In the genomic region with DNA sequence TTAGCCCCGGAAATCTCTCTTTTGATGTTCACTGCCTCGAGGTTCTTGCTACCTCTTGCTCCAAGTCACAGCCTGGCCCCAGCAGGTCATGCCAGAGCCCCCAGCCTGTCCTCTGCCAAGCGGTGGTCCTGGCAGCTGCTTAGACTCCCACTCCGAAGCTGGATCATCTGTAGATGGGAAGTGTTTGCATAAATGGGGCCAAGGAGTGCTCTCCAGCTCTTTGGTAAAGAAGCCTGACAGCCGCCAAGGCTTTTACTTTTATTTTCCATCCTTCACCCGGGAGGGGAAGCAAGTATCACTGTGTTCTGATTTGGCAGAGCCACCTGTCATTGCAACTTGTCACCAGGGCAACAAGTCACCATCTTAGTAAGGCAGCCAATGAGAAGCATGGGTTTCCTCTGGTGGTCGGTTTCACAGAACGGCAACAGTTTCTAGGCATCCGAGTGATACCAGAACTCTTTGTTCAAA, we compare ENCODE assay signal across 10 cellular contexts. TPM values are rescaled to one million over a fixed set of nuclear protein-coding genes. Genes with fewer than 3 reads are reported as not detected.
DNase-seq lines count a peak whose midpoint lies in the region; ATAC-seq, FAIRE-seq and TF ChIP-seq lines count a peak whose summit lies in the region.
"Had no signal": no experiment of that assay in that cellular context is flagged by ENCODE, and none has a peak within 500 bp of the region (broad histone marks: within the 10 kb centered on the region; RNA-seq: fewer than 3 reads in every experiment).

No MANE protein-coding gene starts in this region.

- ATAC-seq in HG02973 (IDR thresholded peaks at IDR 0.05; ENCODE audit: unreplicated experiment) = peak; percentile 77
- peak; percentile 76 to 80 for ATAC-seq in natural killer cell treated with Interleukin-12 subunit alpha and Interleukin-12 subunit beta and Interleukin-15 and Interleukin-18, amount 100 ng/mL, for 72 hours
- ATAC-seq: Panc1 had no signal

- POLR2A ChIA-PET in activated CD4-positive, alpha-beta T cell treated with anti-CD3 and anti-CD28 coated beads, Interleukin-2, amount 10 ng/mL, durations not matched to agents 7 days and 5 days (lab: Charles Lee) = no interaction called here

- H3K4me1 Mint-ChIP-seq in activated CD4-positive, alpha-beta T cell treated with anti-CD3 and anti-CD28 coated beads, Interleukin-2, amount 10 ng/mL, durations not matched to agents 7 days and 5 days = peaks cover 23% of the 10 kb centered on the region
- H3K4me1 Mint-ChIP-seq in natural killer cell treated with Interleukin-12 subunit alpha and Interleukin-12 subunit beta and Interleukin-15 and Interleukin-18, amount 100 ng/mL, for 72 hours (ENCODE audit: low read depth in 2 of 2) = peaks cover 0 to 15% of the 10 kb centered on the region in 2 donors

- TF ChIP-seq POLR2A in prostate gland (IDR thresholded peaks at IDR 0.05) = no peak

- H3K9me3 ChIP-seq in prostate gland = no peaks in the 10 kb centered on the region

- peak in 2 of 3 experiments; percentile 23 to 76 for DNase-seq in NCI-H1417 (lab: John Stamatoyannopoulos, UW)
- no peak for DNase-seq in NCI-H1417 treated with DMSO at 0.1 percent for 48 hours (lab: John Stamatoyannopoulos, UW)
- DNase-seq in activated CD4-positive, alpha-beta T cell treated with anti-CD3 and anti-CD28 coated beads, Interleukin-2, amount 10 ng/mL, durations not matched to agents 7 days and 5 days = peak; percentile 74
- DNase-seq in natural killer cell treated with Interleukin-12 subunit alpha and Interleukin-12 subunit beta and Interleukin-15 and Interleukin-18, amount 100 ng/mL, for 72 hours (ENCODE audit: low spot score) = no peak
- DNase-seq in prostate gland (ENCODE audit: low spot score) = no peak
- no peak for DNase-seq in frontal cortex (ENCODE audit: low spot score in 2 of 2)
- no peak for DNase-seq in NCI-H146 treated with DMSO at 0.1 percent for 48 hours (lab: John Stamatoyannopoulos, UW; ENCODE audit: unreplicated experiment)

- 30% methylated on average over 9 of the region's 9 CpGs for WGBS in prostate gland

- peak overlapping the region; percentile 87 for H3K27ac Mint-ChIP-seq in activated CD4-positive, alpha-beta T cell treated with anti-CD3 and anti-CD28 coated beads, Interleukin-2, amount 10 ng/mL, durations not matched to agents 7 days and 5 days
- H3K27ac Mint-ChIP-seq in natural killer cell treated with Interleukin-12 subunit alpha and Interleukin-12 subunit beta and Interleukin-15 and Interleukin-18, amount 100 ng/mL, for 72 hours = no peak overlapping the region

- intact Hi-C loops in prostate gland (cut with DNase I) = loop anchor here (10.0 kb wide), 1 partner anchor 137 kb away; no protein-coding TSS in a partner anchor

- H3K36me3 Mint-ChIP-seq in activated CD4-positive, alpha-beta T cell treated with anti-CD3 and anti-CD28 coated beads, Interleukin-2, amount 10 ng/mL, durations not matched to agents 7 days and 5 days (ENCODE audit: low read depth) = no peaks in the 10 kb centered on the region
- no peaks in the 10 kb centered on the region for H3K36me3 Mint-ChIP-seq in natural killer cell treated with Interleukin-12 subunit alpha and Interleukin-12 subunit beta and Interleukin-15 and Interleukin-18, amount 100 ng/mL, for 72 hours

- FAIRE-seq in frontal cortex (lab: Jason Lieb, UNC) = no peak
- FAIRE-seq: A204.1 had no signal

- H3K27me3 Mint-ChIP-seq in activated CD4-positive, alpha-beta T cell treated with anti-CD3 and anti-CD28 coated beads, Interleukin-2, amount 10 ng/mL, durations not matched to agents 7 days and 5 days = no peaks in the 10 kb centered on the region
- no peaks in the 10 kb centered on the region for H3K27me3 Mint-ChIP-seq in natural killer cell treated with Interleukin-12 subunit alpha and Interleukin-12 subunit beta and Interleukin-15 and Interleukin-18, amount 100 ng/mL, for 72 hours

- H3K27ac ChIP-seq in prostate gland = no peak overlapping the region

- CTCF ChIA-PET in activated CD4-positive, alpha-beta T cell treated with anti-CD3 and anti-CD28 coated beads, Interleukin-2, amount 10 ng/mL, durations not matched to agents 7 days and 5 days (lab: Charles Lee) = interaction anchor here (1.6 to 1.7 kb wide), 2 partner anchors 22 to 90 kb away, joined by 3 to 5 read pairs; a partner anchor contains a TSS

- no peaks in the 10 kb centered on the region for H3K9me3 Mint-ChIP-seq in activated CD4-positive, alpha-beta T cell treated with anti-CD3 and anti-CD28 coated beads, Interleukin-2, amount 10 ng/mL, durations not matched to agents 7 days and 5 days
- H3K9me3 Mint-ChIP-seq in natural killer cell treated with Interleukin-12 subunit alpha and Interleukin-12 subunit beta and Interleukin-15 and Interleukin-18, amount 100 ng/mL, for 72 hours = no peaks in the 10 kb centered on the region

- no peaks in the 10 kb centered on the region for H3K4me1 ChIP-seq in prostate gland (replicated peaks)

- no peaks in the 10 kb centered on the region for H3K27me3 ChIP-seq in prostate gland (replicated peaks; ENCODE audit: insufficient read depth)

- H3K36me3 ChIP-seq in prostate gland = no peaks in the 10 kb centered on the region

- TF ChIP-seq CTCF in prostate gland (IDR thresholded peaks at IDR 0.05) = no peak

- peak overlapping the region; percentile 71 for H3K4me3 Mint-ChIP-seq in activated CD4-positive, alpha-beta T cell treated with anti-CD3 and anti-CD28 coated beads, Interleukin-2, amount 10 ng/mL, durations not matched to agents 7 days and 5 days
- peak overlapping the region; percentile 41 for H3K4me3 Mint-ChIP-seq in natural killer cell treated with Interleukin-12 subunit alpha and Interleukin-12 subunit beta and Interleukin-15 and Interleukin-18, amount 100 ng/mL, for 72 hours

- H3K4me3 ChIP-seq in prostate gland = no peak overlapping the region

RNA-seq across cellular contexts. Expression of a gene that starts 10.6 kb away (rescaled TPM):
- total RNA-seq in activated CD4-positive, alpha-beta T cell treated with anti-CD3 and anti-CD28 coated beads, Interleukin-2, amount 10 ng/mL, durations not matched to agents 7 days and 5 days = not detected
- not detected for total RNA-seq in natural killer cell treated with Interleukin-12 subunit alpha and Interleukin-12 subunit beta and Interleukin-15 and Interleukin-18, amount 100 ng/mL, for 72 hours
- total RNA-seq in prostate gland (not detected), frontal cortex (not detected)

RNA-seq across cellular contexts. Expression of a gene that starts 18.6 kb away (rescaled TPM):
- not detected for total RNA-seq in activated CD4-positive, alpha-beta T cell treated with anti-CD3 and anti-CD28 coated beads, Interleukin-2, amount 10 ng/mL, durations not matched to agents 7 days and 5 days
- total RNA-seq in natural killer cell treated with Interleukin-12 subunit alpha and Interleukin-12 subunit beta and Interleukin-15 and Interleukin-18, amount 100 ng/mL, for 72 hours = not detected
- total RNA-seq in prostate gland = under 1 TPM in 1 of 2 donors, not detected in 1; 0.28 TPM
- total RNA-seq in frontal cortex = not detected

RNA-seq across cellular contexts. Expression of a gene that starts 21.3 kb away (rescaled TPM):
- total RNA-seq in activated CD4-positive, alpha-beta T cell treated with anti-CD3 and anti-CD28 coated beads, Interleukin-2, amount 10 ng/mL, durations not matched to agents 7 days and 5 days = 100 to 1,000 TPM; 131 to 158 TPM
- 100 to 1,000 TPM; 233 to 247 TPM for total RNA-seq in natural killer cell treated with Interleukin-12 subunit alpha and Interleukin-12 subunit beta and Interleukin-15 and Interleukin-18, amount 100 ng/mL, for 72 hours
- 100 to 1,000 TPM in 1 of 2 donors, 10 to 100 TPM in 1; 83.1 to 128 TPM for total RNA-seq in prostate gland
- total RNA-seq in frontal cortex = 2.4 TPM

RNA-seq across cellular contexts. Expression of a gene that starts 22.4 kb away (rescaled TPM):
- 100 to 1,000 TPM; 105 to 106 TPM for total RNA-seq in activated CD4-positive, alpha-beta T cell treated with anti-CD3 and anti-CD28 coated beads, Interleukin-2, amount 10 ng/mL, durations not matched to agents 7 days and 5 days
- 10 to 100 TPM; 57.9 to 75.7 TPM for total RNA-seq in natural killer cell treated with Interleukin-12 subunit alpha and Interleukin-12 subunit beta and Interleukin-15 and Interleukin-18, amount 100 ng/mL, for 72 hours
- total RNA-seq in prostate gland (100 to 1,000 TPM; 105 to 150 TPM), frontal cortex (15.5 TPM)

RNA-seq across cellular contexts. Expression of a gene that starts 24.7 kb away (rescaled TPM):
- total RNA-seq in activated CD4-positive, alpha-beta T cell treated with anti-CD3 and anti-CD28 coated beads, Interleukin-2, amount 10 ng/mL, durations not matched to agents 7 days and 5 days = 1 to 10 TPM in 1 of 2 experiments, under 1 TPM in 1; 0.82 to 1.2 TPM
- 1 to 10 TPM; 1.2 to 1.5 TPM for total RNA-seq in natural killer cell treated with Interleukin-12 subunit alpha and Interleukin-12 subunit beta and Interleukin-15 and Interleukin-18, amount 100 ng/mL, for 72 hours
- total RNA-seq in prostate gland (10 to 100 TPM in 1 of 2 donors, 1 to 10 TPM in 1; 1.8 to 10.2 TPM), frontal cortex (not detected)

Comparison
In these comparisons a context has a peak if more than half of its experiments do, and no peak if none do; other contexts are left out.
1. DNase-seq: peak in NCI-H1417 (2 of 3) and activated CD4-positive, alpha-beta T cell treated with anti-CD3 and anti-CD28 coated beads, Interleukin-2, amount 10 ng/mL, durations not matched to agents 7 days and 5 days (single experiment); none in NCI-H1417 treated with DMSO at 0.1 percent for 48 hours (single experiment), natural killer cell treated with Interleukin-12 subunit alpha and Interleukin-12 subunit beta and Interleukin-15 and Interleukin-18, amount 100 ng/mL, for 72 hours (single experiment), prostate gland (single experiment), frontal cortex (0 of 2) and NCI-H146 treated with DMSO at 0.1 percent for 48 hours (single experiment).
2. RNA of a gene that starts 21.3 kb away (total RNA-seq): 233 to 247 TPM in natural killer cell treated with Interleukin-12 subunit alpha and Interleukin-12 subunit beta and Interleukin-15 and Interleukin-18, amount 100 ng/mL, for 72 hours, 131 to 158 TPM in activated CD4-positive, alpha-beta T cell treated with anti-CD3 and anti-CD28 coated beads, Interleukin-2, amount 10 ng/mL, durations not matched to agents 7 days and 5 days and 83.1 to 128 TPM in prostate gland; 2.4 TPM in frontal cortex (single experiment); every median in the first group is over 10 times any median in the second.